ENCODE assay signal across 8 cellular contexts in genomic region chr11:19777032-19777341, GRCh38.
A peak's percentile ranks its signal among the peaks of the same experiment; 100 is the strongest.
DNase-seq lines count a peak whose midpoint lies in the region; ATAC-seq and TF ChIP-seq lines count a peak whose summit lies in the region.

No MANE protein-coding gene starts in this region.

- in situ Hi-C loops in GM23248 (cut with MboI) = no loop called here

- H3F3A ChIP-seq in GM23248 (ENCODE audit: insufficient read depth) (peaks cover 13% of the 10 kb centered on the region; the same call in 1 of the 2 replicates), smooth muscle cell (ENCODE audit: low read depth) (peaks cover 12% of the 10 kb centered on the region)

- WGBS in GM23248 (ENCODE audit: low coverage in 1 of 2, low lambda C conversion rate in 2 of 2, missing lambda C conversion rate in 2 of 2), 2 experiments = 2% methylated on average over 15 to 43 of the region's 45 CpGs
- WGBS in smooth muscle cell (ENCODE audit: low lambda C conversion rate) = 0% methylated on average over 1 of the region's 45 CpGs

- peak; percentile 62 for DNase-seq in GM23248
- no peak for DNase-seq in NT2/D1 (ENCODE audit: low read depth, low spot score)
- DNase-seq in left cardiac atrium = no peak
- DNase-seq in smooth muscle cell (lab: John Stamatoyannopoulos, UW; ENCODE audit: unreplicated experiment) = no peak
- DNase-seq in occipital lobe (lab: John Stamatoyannopoulos, UW) = no peak
- no peak for DNase-seq in NCI-H2029 (lab: John Stamatoyannopoulos, UW)
- DNase-seq in activated naive CD4-positive, alpha-beta T cell treated with Interleukin-2 at 50 U/mL for 16 hours = no peak

- H3K9ac ChIP-seq in GM23248 = peak overlapping the region; percentile 62
- peak overlapping the region; percentile 62 for H3K9ac ChIP-seq in NT2/D1 (ENCODE audit: insufficient read length, low read depth)
- H3K9ac ChIP-seq in smooth muscle cell (ENCODE audit: low read depth) = no peak overlapping the region

- peaks cover 98% of the 10 kb centered on the region for H3K79me2 ChIP-seq in GM23248 (ENCODE audit: insufficient read depth)
- H3K79me2 ChIP-seq in smooth muscle cell (ENCODE audit: low read depth) = peaks cover 12% of the 10 kb centered on the region

- intact Hi-C loops in left cardiac atrium (cut with DNase I) = no loop called here

- TF ChIP-seq CTCF in smooth muscle cell (IDR thresholded peaks at IDR 0.05; ENCODE audit: borderline replicate concordance, insufficient read depth, poor library complexity, severe bottlenecking) = no peak

- H3K27me3 ChIP-seq in GM23248 (replicated peaks; ENCODE audit: insufficient read depth) (no peaks in the 10 kb centered on the region), NT2/D1 (ENCODE audit: insufficient read depth, insufficient read length) (peaks cover 12% of the 10 kb centered on the region), smooth muscle cell (ENCODE audit: low read depth) (no peaks in the 10 kb centered on the region)

- H3K9me2 ChIP-seq in GM23248 (ENCODE audit: insufficient read depth) = no peaks in the 10 kb centered on the region

- H4K20me1 ChIP-seq in GM23248 (ENCODE audit: insufficient read depth) (no peaks in the 10 kb centered on the region), smooth muscle cell (ENCODE audit: low read depth) (no peaks in the 10 kb centered on the region)

- ATAC-seq in left cardiac atrium = peak; percentile 67

- peak overlapping the region; percentile 58 for H3K4me2 ChIP-seq in GM23248 (ENCODE audit: unreplicated experiment)
- H3K4me2 ChIP-seq in smooth muscle cell = peak overlapping the region; percentile 94

- H2AFZ ChIP-seq in GM23248 (no peak overlapping the region), smooth muscle cell (ENCODE audit: low read depth) (peak overlapping the region; percentile 45)

- H3K27ac ChIP-seq in GM23248 (no peak overlapping the region), smooth muscle cell (ENCODE audit: low read depth) (no peak overlapping the region)

- H3K36me3 ChIP-seq in GM23248 (ENCODE audit: low read depth) = no peaks in the 10 kb centered on the region
- H3K36me3 ChIP-seq in NT2/D1 (ENCODE audit: insufficient read depth, insufficient read length, low read length) = peaks cover 2% of the 10 kb centered on the region
- no peaks in the 10 kb centered on the region for H3K36me3 ChIP-seq in smooth muscle cell (ENCODE audit: low read depth)

- peak overlapping the region; percentile 57 for H3K4me3 ChIP-seq in GM08714 (ENCODE audit: low read length)
- H3K4me3 ChIP-seq in GM23248 = peak overlapping the region; percentile 68
- peak overlapping the region; percentile 66 for H3K4me3 ChIP-seq in NT2/D1 (ENCODE audit: insufficient read length, low read depth)
- H3K4me3 ChIP-seq in smooth muscle cell = peak overlapping the region; percentile 68

- H3K9me3 ChIP-seq in GM23248 (ENCODE audit: low read depth) (no peaks in the 10 kb centered on the region), NT2/D1 (ENCODE audit: insufficient read depth, low read length) (no peaks in the 10 kb centered on the region), smooth muscle cell (replicated peaks; ENCODE audit: low read depth) (no peaks in the 10 kb centered on the region)

- H3K4me1 ChIP-seq in GM23248 (ENCODE audit: insufficient read depth) (no peaks in the 10 kb centered on the region), NT2/D1 (ENCODE audit: insufficient read depth, insufficient read length) (peaks cover 6% of the 10 kb centered on the region), smooth muscle cell (ENCODE audit: low read depth) (peaks cover 38% of the 10 kb centered on the region)
